In the genomic region with DNA sequence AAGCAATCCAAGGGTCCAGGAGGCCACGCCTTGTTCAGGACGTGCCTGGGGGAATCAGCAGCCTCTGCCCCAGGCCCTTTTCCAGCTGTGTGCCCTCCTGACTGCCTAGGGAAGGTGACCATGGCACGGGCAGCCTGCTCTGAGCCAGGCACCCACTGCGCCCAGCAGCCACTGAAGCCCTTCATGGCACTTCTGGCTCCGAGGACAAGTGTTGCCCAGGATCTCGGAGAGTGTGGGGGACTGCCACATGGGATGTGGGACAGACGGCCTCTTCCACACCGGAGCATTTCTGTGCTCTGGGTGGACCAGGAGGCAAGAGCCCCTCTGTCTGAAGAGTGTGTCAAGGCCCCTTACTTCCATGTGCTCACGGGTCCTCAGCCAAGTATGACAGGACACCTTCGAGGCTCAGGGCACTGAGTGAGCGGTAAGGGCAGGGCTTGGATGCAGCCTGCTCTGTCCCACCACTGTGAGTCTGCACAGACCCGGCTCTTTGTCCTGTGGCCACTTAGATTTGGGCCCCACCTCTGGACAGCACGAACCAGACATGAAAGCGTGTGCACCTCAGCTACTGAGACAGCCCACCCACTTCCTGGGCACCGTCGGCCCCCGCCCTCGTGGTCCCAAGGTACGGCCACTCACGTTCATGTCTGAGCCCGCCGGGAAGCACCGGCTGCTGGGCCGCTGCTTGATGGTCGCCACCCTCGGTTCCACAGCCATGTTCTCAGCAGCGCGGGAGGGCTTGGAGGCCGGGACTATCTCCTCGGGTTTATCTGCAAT, we compare ENCODE assay signal across 18 cellular contexts.
A peak's percentile ranks its signal among the peaks of the same experiment; 100 is the strongest.
DNase-seq lines count a peak whose midpoint lies in the region; ATAC-seq and TF ChIP-seq lines count a peak whose summit lies in the region.
"Had no signal": no experiment of that assay in that cellular context is flagged by ENCODE, and none has a peak within 500 bp of the region (broad histone marks: within the 10 kb centered on the region; RNA-seq: fewer than 3 reads in every experiment).

No MANE protein-coding gene starts in this region.

- no peak overlapping the region for H2BK15ac ChIP-seq in neuronal stem cell (ENCODE audit: low read length)

- H3K14ac ChIP-seq in neuronal stem cell (ENCODE audit: low read length), result peak overlapping the region; percentile 63

- H3K36me3 Mint-ChIP-seq in glutamatergic neuron (ENCODE audit: unreplicated experiment) (peaks cover 12% of the 10 kb centered on the region), immature natural killer cell (no peaks in the 10 kb centered on the region)
- H3K36me3 Mint-ChIP-seq: CD8-positive, alpha-beta T cell had no signal

- H3K4ac ChIP-seq in neuronal stem cell (ENCODE audit: low read length), result no peak overlapping the region

- H3K27ac ChIP-seq in neuronal stem cell (replicated peaks; ENCODE audit: low read length), result no peak overlapping the region
- H3K27ac ChIP-seq: PC-9, RWPE1 had no signal

- H2BK12ac ChIP-seq in neuronal stem cell (ENCODE audit: low read length), result peak overlapping the region; percentile 14

- no peaks in the 10 kb centered on the region for H3K27me3 ChIP-seq in neuronal stem cell (ENCODE audit: control insufficient read depth in 3 of 3, insufficient read depth in 3 of 3, low read depth in 1 of 3, low read length in 3 of 3)

- ATAC-seq in Right ventricle myocardium inferior, result no peak
- ATAC-seq in left ventricle myocardium superior, result no peak
- ATAC-seq in left lobe of liver, result no peak
- ATAC-seq: CD8-positive, alpha-beta T cell had no signal

- no peak overlapping the region for H3K4me3 Mint-ChIP-seq in glutamatergic neuron (ENCODE audit: unreplicated experiment)
- H3K4me3 Mint-ChIP-seq in immature natural killer cell, result no peak overlapping the region
- H3K4me3 Mint-ChIP-seq: CD8-positive, alpha-beta T cell had no signal

- H2AK5ac ChIP-seq in neuronal stem cell (ENCODE audit: low read depth, low read length), result no peak overlapping the region

- peaks cover 2% of the 10 kb centered on the region for H3K4me1 Mint-ChIP-seq in glutamatergic neuron (ENCODE audit: low read depth, unreplicated experiment)
- no peaks in the 10 kb centered on the region for H3K4me1 Mint-ChIP-seq in immature natural killer cell

- H3K27me3 Mint-ChIP-seq in glutamatergic neuron (ENCODE audit: unreplicated experiment) (peaks cover 8% of the 10 kb centered on the region), immature natural killer cell (ENCODE audit: low read depth in 3 of 3) (peaks cover 0 to 4% (median 3%) of the 10 kb centered on the region in 3 donors)

- H3K23ac ChIP-seq in neuronal stem cell (ENCODE audit: low read depth, low read length, poor library complexity), result no peak overlapping the region

- no peak overlapping the region for H3K9ac ChIP-seq in neuronal stem cell (ENCODE audit: low read depth, low read length, poor library complexity)

- peak overlapping the region; percentile 44 for H3K18ac ChIP-seq in neuronal stem cell (ENCODE audit: low read length)

- H2BK5ac ChIP-seq in neuronal stem cell (ENCODE audit: low read length), result no peak overlapping the region

- peaks cover 5% of the 10 kb centered on the region for H3K79me1 ChIP-seq in neuronal stem cell (ENCODE audit: low read depth, low read length)

- no peak overlapping the region for H2BK120ac ChIP-seq in neuronal stem cell (ENCODE audit: low read depth, low read length)

- WGBS in neuronal stem cell (ENCODE audit: extremely low coverage in 2 of 2, insufficient read length in 2 of 2, insufficient replicate concordance in 1 of 2), 2 donors, result no CpG with 5 or more reads among the region's 30 CpGs

- no peak overlapping the region for H3K4me3 ChIP-seq in neuronal stem cell (ENCODE audit: low read length in 2 of 2)
- H3K4me3 ChIP-seq: HAP-1, PC-9 had no signal

- H4K91ac ChIP-seq in neuronal stem cell (ENCODE audit: low read depth, low read length, poor library complexity), result no peak overlapping the region

- H3K27ac Mint-ChIP-seq in glutamatergic neuron (ENCODE audit: unreplicated experiment), result no peak overlapping the region
- no peak overlapping the region for H3K27ac Mint-ChIP-seq in immature natural killer cell
- H3K27ac Mint-ChIP-seq: CD8-positive, alpha-beta T cell had no signal

- H3K9me3 Mint-ChIP-seq in glutamatergic neuron (ENCODE audit: unreplicated experiment) (peaks cover 7% of the 10 kb centered on the region), immature natural killer cell (peaks cover 0 to 3% (median 0%) of the 10 kb centered on the region in 6 donors)

- peaks cover 3 to 46% of the 10 kb centered on the region in 2 donors for H3K36me3 ChIP-seq in neuronal stem cell (replicated peaks in 1 of 2; ENCODE audit: control insufficient read depth in 2 of 2, insufficient read depth in 2 of 2, low read length in 2 of 2)
- H3K36me3 ChIP-seq: HAP-1 had no signal

- peak overlapping the region; percentile 48 for H4K8ac ChIP-seq in neuronal stem cell (ENCODE audit: low read depth, low read length)

- intact Hi-C loops in Right ventricle myocardium inferior (cut with DNase I) (no loop called here), left ventricle myocardium superior (cut with micrococcal nuclease) (no loop called here)

- DNase-seq in Right ventricle myocardium inferior (ENCODE audit: missing footprints), result peak; percentile 31
- DNase-seq in left ventricle myocardium superior, result no peak
- peak; percentile 6 for DNase-seq in glutamatergic neuron
- DNase-seq in neuronal stem cell (ENCODE audit: low spot score), result no peak
- DNase-seq in left lobe of liver (ENCODE audit: low spot score), result no peak
- no peak for DNase-seq in immature natural killer cell
- no peak for DNase-seq in NOMO-1 treated with DMSO at 0.1 percent for 48 hours (lab: John Stamatoyannopoulos, UW; ENCODE audit: unreplicated experiment)
- DNase-seq: Calu3; CD8-positive, alpha-beta T cell; GF-D8; IMR-90; NCI-H1417 treated with DMSO at 0.1 percent for 48 hours; NCI-H187 treated with DMSO at 0.1 percent for 48 hours; NCI-H345; NCI-H524 treated with DMSO at 0.1 percent for 48 hours; PC-9 had no signal

- no peak for TF ChIP-seq CTCF in glutamatergic neuron (IDR thresholded peaks at IDR 0.05; ENCODE audit: partially characterized antibody, unreplicated experiment)

- H3K4me2 ChIP-seq in neuronal stem cell (ENCODE audit: insufficient read depth, low read length, poor library complexity, severe bottlenecking), result no peak overlapping the region
- H3K4me2 ChIP-seq: PC-9 had no signal

- no peak overlapping the region for H2AFZ ChIP-seq in neuronal stem cell (ENCODE audit: low read length)
- H2AFZ ChIP-seq: PC-9 had no signal

- peaks cover 19 to 24% of the 10 kb centered on the region in 2 donors for H3K9me3 ChIP-seq in neuronal stem cell (replicated peaks in 1 of 2; ENCODE audit: control insufficient read depth in 2 of 2, insufficient read depth in 1 of 2, low read depth in 1 of 2, low read length in 2 of 2)
- H3K9me3 ChIP-seq: HAP-1 had no signal

- H3K4me1 ChIP-seq in neuronal stem cell (ENCODE audit: control insufficient read depth in 2 of 2, insufficient read depth in 1 of 2, low read depth in 1 of 2, low read length in 2 of 2), result peaks cover 0 to 3% of the 10 kb centered on the region in 2 donors

Comparison
In these comparisons a context has a peak if more than half of its experiments do, and no peak if none do; other contexts are left out.
1. DNase-seq: peak in Right ventricle myocardium inferior (single experiment) and glutamatergic neuron (single experiment); none in left ventricle myocardium superior (single experiment), neuronal stem cell (single experiment), left lobe of liver (single experiment), immature natural killer cell (0 of 3) and NOMO-1 treated with DMSO at 0.1 percent for 48 hours (single experiment).